Comparison of ENCODE assay signal across 27 cellular contexts in the genomic region with DNA sequence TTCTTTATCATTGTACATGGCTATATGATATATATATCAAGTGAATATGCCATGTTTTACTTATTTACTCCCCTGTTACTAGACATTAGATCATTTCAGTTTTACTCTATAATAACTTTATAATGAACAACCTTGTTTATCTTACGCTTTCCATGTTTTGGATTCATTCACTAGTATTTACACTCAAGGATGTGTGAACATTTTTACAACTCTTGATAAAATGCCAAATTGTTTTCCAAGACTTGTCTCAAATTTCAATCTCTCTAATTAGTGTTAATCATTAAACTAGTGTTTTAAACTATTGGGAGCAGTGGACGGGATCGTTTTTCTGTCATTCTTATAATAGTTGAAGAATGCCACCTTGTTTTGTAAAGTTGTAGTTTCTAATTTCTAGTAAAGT. TPM values are rescaled to one million over a fixed set of nuclear protein-coding genes. Genes with fewer than 3 reads are reported as not detected.
DNase-seq lines count a peak whose midpoint lies in the region; ATAC-seq, FAIRE-seq and TF ChIP-seq lines count a peak whose summit lies in the region.
"Had no signal": no experiment of that assay in that cellular context is flagged by ENCODE, and none has a peak within 500 bp of the region (broad histone marks: within the 10 kb centered on the region; RNA-seq: fewer than 3 reads in every experiment).

No MANE protein-coding gene starts in this region.

- peaks cover 26% of the 10 kb centered on the region for H3K4me1 Mint-ChIP-seq in WTC11
- H3K4me1 Mint-ChIP-seq: CD4-positive, alpha-beta memory T cell; T-cell had no signal

- no peaks in the 10 kb centered on the region for H4K20me1 ChIP-seq in osteoblast (ENCODE audit: insufficient read depth, low read length)

- no peaks in the 10 kb centered on the region for H3K9me3 Mint-ChIP-seq in WTC11
- H3K9me3 Mint-ChIP-seq: CD4-positive, alpha-beta memory T cell; GM23338; H9; T-cell had no signal

- 0 out of 2 replicates have a peak overlapping the region, but pooled peaks have one; percentile 10 for H3K27ac Mint-ChIP-seq in WTC11
- H3K27ac Mint-ChIP-seq: CD4-positive, alpha-beta memory T cell; GM23338; T-cell had no signal

- WGBS in right cardiac atrium, result 94% methylated on average over 3 of the region's 3 CpGs

- no peak for ATAC-seq in WTC11
- ATAC-seq in right cardiac atrium, result no peak
- ATAC-seq in GM21528 (IDR thresholded peaks at IDR 0.05; ENCODE audit: low FRiP score, unreplicated experiment), result no peak
- ATAC-seq: GM23338, Panc1, T-cell had no signal

- peak; percentile 83 for FAIRE-seq in kidney (lab: Jason Lieb, UNC)
- FAIRE-seq: GM12892 had no signal

- POLR2A ChIA-PET in HEK293 (lab: Yijun Ruan, JAX), result no interaction called here
- POLR2A ChIA-PET in WTC11 (lab: Charles Lee), result no interaction called here

- TF ChIP-seq CTCF in HEK293 (tag by site-specific recombination; IDR thresholded peaks at IDR 0.05) (no peak), WTC11 (IDR thresholded peaks at IDR 0.05) (no peak), kidney (IDR thresholded peaks at IDR 0.05; ENCODE audit: borderline replicate concordance, extremely low read depth, insufficient read depth) (no peak), osteoblast (IDR thresholded peaks at IDR 0.05; ENCODE audit: extremely low read depth, low read depth, low read length) (no peak)

- H3K4me1 ChIP-seq in HEK293 (ENCODE audit: control insufficient read depth, insufficient read depth, low read length) (peaks cover 9% of the 10 kb centered on the region), kidney (ENCODE audit: control insufficient read depth in 1 of 2, insufficient read depth in 1 of 2, low read depth in 1 of 2, low read length in 2 of 2) (no peaks in the 10 kb centered on the region), osteoblast (ENCODE audit: insufficient read depth, low read length) (no peaks in the 10 kb centered on the region), right cardiac atrium (ENCODE audit: control insufficient read depth, insufficient read depth, low read length) (peaks cover 1% of the 10 kb centered on the region)

- H3K27ac ChIP-seq in HEK293 (ENCODE audit: extremely low read depth, low read depth, low read length) (no peak overlapping the region), kidney (ENCODE audit: low read depth in 2 of 2, low read length in 2 of 2) (no peak overlapping the region), osteoblast (ENCODE audit: low read depth, low read length) (no peak overlapping the region), right cardiac atrium (ENCODE audit: low read length) (no peak overlapping the region)
- H3K27ac ChIP-seq: RWPE1 had no signal

- H3K9ac ChIP-seq in kidney (ENCODE audit: low read length in 2 of 2), result no peak overlapping the region

- no peaks in the 10 kb centered on the region for H3K79me2 ChIP-seq in osteoblast (ENCODE audit: insufficient read depth, low read length)

- intact Hi-C loops in kidney (cut with DNase I) (no loop called here), right cardiac atrium (cut with DNase I) (no loop called here)

- H3K27me3 ChIP-seq in osteoblast (ENCODE audit: insufficient read depth, low read length) (no peaks in the 10 kb centered on the region), right cardiac atrium (ENCODE audit: control insufficient read depth, insufficient read depth) (no peaks in the 10 kb centered on the region)

- H3K9me3 ChIP-seq in HEK293 (ENCODE audit: control insufficient read depth, insufficient read depth, low read depth, low read length) (no peaks in the 10 kb centered on the region), kidney (ENCODE audit: control insufficient read depth in 1 of 2, low read length in 2 of 2) (no peaks in the 10 kb centered on the region), osteoblast (ENCODE audit: low read depth, low read length) (no peaks in the 10 kb centered on the region), right cardiac atrium (ENCODE audit: control insufficient read depth, low read length) (no peaks in the 10 kb centered on the region)

- H3K36me3 ChIP-seq in HEK293 (ENCODE audit: control insufficient read depth in 2 of 2, insufficient read depth in 1 of 2, low read length in 2 of 2), result no peaks in the 10 kb centered on the region
- H3K36me3 ChIP-seq in kidney (ENCODE audit: control insufficient read depth in 1 of 2, insufficient read depth in 2 of 2, low read length in 2 of 2), result no peaks in the 10 kb centered on the region
- peaks cover 21% of the 10 kb centered on the region for H3K36me3 ChIP-seq in osteoblast (ENCODE audit: insufficient read depth, low read length)

- H2AFZ ChIP-seq in osteoblast (ENCODE audit: low read length), result no peak overlapping the region
- H2AFZ ChIP-seq: GM23338 had no signal

- H3K4me2 ChIP-seq in osteoblast (ENCODE audit: insufficient read depth, low read length), result no peak overlapping the region
- H3K4me2 ChIP-seq: GM23338 had no signal

- DNase-seq in WTC11 (ENCODE audit: low spot score) (no peak), kidney (no peak), renal cortical epithelial cell (ENCODE audit: low read depth) (peak; percentile 81), osteoblast (ENCODE audit: insufficient read length, low spot score, missing footprints) (no peak), right cardiac atrium (no peak)
- DNase-seq: C1 segment of cervical spinal cord; CD4-positive, alpha-beta memory T cell; COR-L47; DMS53; GF-D8; H9; IMR-90; KG1; NCI-H1092; NCI-H1417 treated with DMSO at 0.1 percent for 48 hours; NCI-H187; NCI-H446; NCI-H526; SHP77; T-cell had no signal

- H3K36me3 Mint-ChIP-seq in WTC11, result peaks cover 4% of the 10 kb centered on the region
- H3K36me3 Mint-ChIP-seq: CD4-positive, alpha-beta memory T cell; T-cell had no signal

- H3K4me3 ChIP-seq in HEK293 (ENCODE audit: low read depth, low read length) (no peak overlapping the region), kidney (ENCODE audit: low read length in 2 of 2) (no peak overlapping the region), osteoblast (ENCODE audit: insufficient read depth, low read length) (no peak overlapping the region), right cardiac atrium (ENCODE audit: low read length) (no peak overlapping the region)
- H3K4me3 ChIP-seq: GM23338 had no signal

- H3K4me3 Mint-ChIP-seq in WTC11, result no peak overlapping the region
- H3K4me3 Mint-ChIP-seq: CD4-positive, alpha-beta memory T cell; GM23338; H9; T-cell had no signal

- H3K27me3 Mint-ChIP-seq in WTC11 (ENCODE audit: low read depth), result no peaks in the 10 kb centered on the region

- CTCF ChIA-PET in HEK293 (lab: Yijun Ruan, JAX), result interaction anchor here (0.7 kb wide), 1 partner anchor 17 kb away, joined by 3 read pairs; no protein-coding TSS in a partner anchor
- CTCF ChIA-PET in WTC11 (lab: Charles Lee), result interaction anchor here (1.2 kb wide), 1 partner anchor 47 kb away, joined by 3 read pairs; no protein-coding TSS in a partner anchor

TF ChIP-seq in HEK293, 187 proteins besides CTCF, POLR2A, EP300 and RAD21 (continues in another document):
- TF ChIP-seq, protein P1, sequence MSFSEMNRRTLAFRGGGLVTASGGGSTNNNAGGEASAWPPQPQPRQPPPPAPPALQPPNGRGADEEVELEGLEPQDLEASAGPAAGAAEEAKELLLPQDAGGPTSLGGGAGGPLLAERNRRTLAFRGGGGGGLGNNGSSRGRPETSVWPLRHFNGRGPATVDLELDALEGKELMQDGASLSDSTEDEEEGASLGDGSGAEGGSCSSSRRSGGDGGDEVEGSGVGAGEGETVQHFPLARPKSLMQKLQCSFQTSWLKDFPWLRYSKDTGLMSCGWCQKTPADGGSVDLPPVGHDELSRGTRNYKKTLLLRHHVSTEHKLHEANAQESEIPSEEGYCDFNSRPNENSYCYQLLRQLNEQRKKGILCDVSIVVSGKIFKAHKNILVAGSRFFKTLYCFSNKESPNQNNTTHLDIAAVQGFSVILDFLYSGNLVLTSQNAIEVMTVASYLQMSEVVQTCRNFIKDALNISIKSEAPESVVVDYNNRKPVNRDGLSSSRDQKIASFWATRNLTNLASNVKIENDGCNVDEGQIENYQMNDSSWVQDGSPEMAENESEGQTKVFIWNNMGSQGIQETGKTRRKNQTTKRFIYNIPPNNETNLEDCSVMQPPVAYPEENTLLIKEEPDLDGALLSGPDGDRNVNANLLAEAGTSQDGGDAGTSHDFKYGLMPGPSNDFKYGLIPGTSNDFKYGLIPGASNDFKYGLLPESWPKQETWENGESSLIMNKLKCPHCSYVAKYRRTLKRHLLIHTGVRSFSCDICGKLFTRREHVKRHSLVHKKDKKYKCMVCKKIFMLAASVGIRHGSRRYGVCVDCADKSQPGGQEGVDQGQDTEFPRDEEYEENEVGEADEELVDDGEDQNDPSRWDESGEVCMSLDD (tag by site-specific recombination; IDR thresholded peaks at IDR 0.05), result no peak
- no peak for TF ChIP-seq ZNF701 (tag by site-specific recombination; IDR thresholded peaks at IDR 0.05)

TF ChIP-seq in WTC11, 78 proteins besides CTCF, POLR2A, EP300 and RAD21 (continues in another document):
- TF ChIP-seq, protein P2, sequence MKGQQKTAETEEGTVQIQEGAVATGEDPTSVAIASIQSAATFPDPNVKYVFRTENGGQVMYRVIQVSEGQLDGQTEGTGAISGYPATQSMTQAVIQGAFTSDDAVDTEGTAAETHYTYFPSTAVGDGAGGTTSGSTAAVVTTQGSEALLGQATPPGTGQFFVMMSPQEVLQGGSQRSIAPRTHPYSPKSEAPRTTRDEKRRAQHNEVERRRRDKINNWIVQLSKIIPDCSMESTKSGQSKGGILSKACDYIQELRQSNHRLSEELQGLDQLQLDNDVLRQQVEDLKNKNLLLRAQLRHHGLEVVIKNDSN (CRISPR knock-in tag; IDR thresholded peaks at IDR 0.05), result no peak
- no peak for TF ChIP-seq GABPB1 (CRISPR knock-in tag; IDR thresholded peaks at IDR 0.05)
- no peak for TF ChIP-seq SMAD3 (CRISPR knock-in tag; IDR thresholded peaks at IDR 0.05; ENCODE audit: borderline replicate concordance)
- no peak for TF ChIP-seq CREB1 (CRISPR knock-in tag; IDR thresholded peaks at IDR 0.05)
- no peak for TF ChIP-seq NR1H2 (CRISPR knock-in tag; IDR thresholded peaks at IDR 0.05)
- TF ChIP-seq ZNF219 (CRISPR knock-in tag; IDR thresholded peaks at IDR 0.05; ENCODE audit: borderline replicate concordance), result no peak
- no peak for TF ChIP-seq MYBL2 (CRISPR knock-in tag; IDR thresholded peaks at IDR 0.05)
- no peak for TF ChIP-seq TEAD4 (CRISPR knock-in tag; IDR thresholded peaks at IDR 0.05)
- no peak for TF ChIP-seq ATF1 (CRISPR knock-in tag; IDR thresholded peaks at IDR 0.05)

RNA-seq across cellular contexts. Expression of a gene that starts 51.5 kb away (rescaled TPM):
- 151 to 197 TPM (median 194 TPM) in 3 replicates for total RNA-seq in WTC11 (2021)
- 9.3 TPM for total RNA-seq in kidney
- 2.4 TPM for polyA plus RNA-seq in kidney (ENCODE audit: insufficient read depth, low read depth, low replicate concordance)
- total RNA-seq in renal cortical epithelial cell, result 4.0 and 4.5 TPM in 2 replicates
- 0.29 and 0.72 TPM in 2 replicates for total RNA-seq in osteoblast
- 1 to 10 TPM; 4.1 to 7.3 (median 5.9) TPM for total RNA-seq in right cardiac atrium
- polyA plus RNA-seq in right cardiac atrium, result 2.5 TPM
- total RNA-seq: A673; CD4-positive, alpha-beta memory T cell had no signal
- polyA plus RNA-seq: CD4-positive, alpha-beta memory T cell had no signal

Comparison
In these comparisons a context has a peak if more than half of its experiments do, and no peak if none do; other contexts are left out.
1. RNA of a gene that starts 51.5 kb away (total RNA-seq): 151 to 197 TPM in WTC11; 9.3 TPM in kidney (single experiment), 4.1 to 7.3 TPM in right cardiac atrium, 4.0 to 4.5 TPM in renal cortical epithelial cell and 0.29 to 0.72 TPM in osteoblast; every median in the first group is over 10 times any median in the second.